In genomic region chr20:47493175-47493953, GRCh38 we compare ENCODE assay signal across 9 cellular contexts. TPM values are rescaled to one million over a fixed set of nuclear protein-coding genes. Genes with fewer than 3 reads are reported as not detected.
DNase-seq lines count a peak whose midpoint lies in the region; ATAC-seq, FAIRE-seq and TF ChIP-seq lines count a peak whose summit lies in the region.
"Had no signal": no experiment of that assay in that cellular context is flagged by ENCODE, and none has a peak within 500 bp of the region (broad histone marks: within the 10 kb centered on the region; RNA-seq: fewer than 3 reads in every experiment).

No MANE protein-coding gene starts in this region.

- ATAC-seq in A549: peak; percentile 69 to 74
- peak; percentile 62 to 73 for ATAC-seq in naive thymus-derived CD8-positive, alpha-beta T cell
- peak; percentile 88 to 92 for ATAC-seq in upper lobe of left lung (ENCODE audit: low FRiP score in 2 of 2)
- no peak for ATAC-seq in GM21529 (IDR thresholded peaks at IDR 0.05; ENCODE audit: unreplicated experiment)

- DNase-seq in A549 (ENCODE audit: low read depth in 1 of 2, low spot score in 1 of 2): peak; percentile 37 to 64
- peak; percentile 71 to 86 for DNase-seq in HAP-1 (ENCODE audit: low spot score in 2 of 2)
- DNase-seq in NCI-H460 (ENCODE audit: extremely low read depth, low read depth): peak; percentile 46
- peak; percentile 47 to 49 for DNase-seq in activated CD4-positive, alpha-beta T cell treated with anti-CD3 and anti-CD28 coated beads, Interleukin-2, amount 50 U/mL, for 4 hours
- peak; percentile 64 for DNase-seq in epithelial cell of prostate (ENCODE audit: low read depth, low spot score)
- peak in 7 of 10 donors; percentile 18 to 38 (median 30) for DNase-seq in naive thymus-derived CD8-positive, alpha-beta T cell
- DNase-seq in upper lobe of left lung: peak in 1 of 2 donors; percentile 83

- TF ChIP-seq RAD21 in A549 (conservative IDR thresholded peaks at IDR 0.05 in 1 of 2, IDR thresholded peaks at IDR 0.05 in 1 of 2): no peak

- peak overlapping the region in 7 of 10 donors; percentile 1 to 36 (median 17) for H3K4me3 Mint-ChIP-seq in naive thymus-derived CD8-positive, alpha-beta T cell

- POLR2A ChIA-PET in A549 (lab: Yijun Ruan, JAX): interaction anchor here (0.6 to 2.5 kb wide), 5 partner anchors 9 to 103 kb away, joined by 3 to 30 read pairs (median 3); partner anchors contain the start of gene NCOA3
- POLR2A ChIA-PET in naive thymus-derived CD8-positive, alpha-beta T cell (lab: Charles Lee): interaction anchor here (0.5 to 1.6 kb wide), 6 partner anchors 8 to 311 kb away, joined by 3 to 10 read pairs (median 4); partner anchors contain the start of gene NCOA3

- no peak overlapping the region; the same call in 2 of the 3 replicates for H3K4me3 ChIP-seq in A549
- no peak overlapping the region for H3K4me3 ChIP-seq in HAP-1
- H3K4me3 ChIP-seq in upper lobe of left lung: no peak overlapping the region

- no peak for TF ChIP-seq POLR2A in A549 (IDR thresholded peaks at IDR 0.05; ENCODE audit: low read length)
- no peak for TF ChIP-seq POLR2A in upper lobe of left lung (IDR thresholded peaks at IDR 0.05)

- no peak for FAIRE-seq in A549 (lab: Jason Lieb, UNC)
- FAIRE-seq: endometrium had no signal

- TF ChIP-seq EP300 in A549 (IDR thresholded peaks at IDR 0.05): no peak
- no peak for TF ChIP-seq EP300 in upper lobe of left lung (IDR thresholded peaks at IDR 0.05)

- peak overlapping the region; percentile 59 for H3K4me2 ChIP-seq in A549

- peaks cover 12 to 45% (median 29%) of the 10 kb centered on the region in 4 donors for H3K4me1 Mint-ChIP-seq in naive thymus-derived CD8-positive, alpha-beta T cell

- peaks cover 0 to 2% (median 0%) of the 10 kb centered on the region in 9 donors for H3K9me3 Mint-ChIP-seq in naive thymus-derived CD8-positive, alpha-beta T cell

- H3K9me3 ChIP-seq in A549 (0 out of 3 replicates have a peak, but pooled peaks cover 6% of the 10 kb centered on the region), HAP-1 (no peaks in the 10 kb centered on the region), upper lobe of left lung (no peaks in the 10 kb centered on the region)

- H3K36me3 ChIP-seq in HAP-1 (replicated peaks) (no peaks in the 10 kb centered on the region), upper lobe of left lung (no peaks in the 10 kb centered on the region)

- in situ Hi-C loops in HAP-1 (cut with MboI; ENCODE audit: low sequenced_read_pairs): no loop called here

- TF ChIP-seq CTCF in A549 (IDR thresholded peaks at IDR 0.05) (no peak), upper lobe of left lung (IDR thresholded peaks at IDR 0.05) (no peak)

- WGBS in A549 (ENCODE audit: missing lambda C conversion rate): 5% methylated on average over 3 of the region's 3 CpGs
- WGBS in upper lobe of left lung, 2 donors: 8 to 10% methylated on average over 3 of the region's 3 CpGs

- H3K27ac ChIP-seq in A549 (peak overlapping the region; percentile 60 to 73), epithelial cell of prostate (peak overlapping the region; percentile 64), upper lobe of left lung (peak overlapping the region; percentile 47 to 79 (median 64))

- H3K4me1 ChIP-seq in A549: peaks cover 21% of the 10 kb centered on the region
- H3K4me1 ChIP-seq in HAP-1: peaks cover 9% of the 10 kb centered on the region
- H3K4me1 ChIP-seq in upper lobe of left lung: peaks cover 17 to 24% (median 21%) of the 10 kb centered on the region in 4 donors

- H3K27me3 Mint-ChIP-seq in naive thymus-derived CD8-positive, alpha-beta T cell: no peaks in the 10 kb centered on the region

- peak overlapping the region in 8 of 10 donors; percentile 4 to 63 (median 29) for H3K27ac Mint-ChIP-seq in naive thymus-derived CD8-positive, alpha-beta T cell

- no peaks in the 10 kb centered on the region for H3K36me3 Mint-ChIP-seq in naive thymus-derived CD8-positive, alpha-beta T cell

- CTCF ChIA-PET in A549 (lab: Yijun Ruan, JAX): interaction anchor here (0.5 to 1.7 kb wide), 8 partner anchors 8 to 741 kb away, joined by 3 to 9 read pairs (median 4); partner anchors contain the start of gene NCOA3

- no peaks in the 10 kb centered on the region for H3K27me3 ChIP-seq in HAP-1 (ENCODE audit: low read depth)
- H3K27me3 ChIP-seq in upper lobe of left lung: no peaks in the 10 kb centered on the region

TF ChIP-seq in A549, 52 proteins besides CTCF, POLR2A, EP300 and RAD21:
- TF ChIP-seq CEBPB (IDR thresholded peaks at IDR 0.05): peak; percentile 48 to 83; a peak in 3 of 4 replicates
- TF ChIP-seq, protein P1, sequence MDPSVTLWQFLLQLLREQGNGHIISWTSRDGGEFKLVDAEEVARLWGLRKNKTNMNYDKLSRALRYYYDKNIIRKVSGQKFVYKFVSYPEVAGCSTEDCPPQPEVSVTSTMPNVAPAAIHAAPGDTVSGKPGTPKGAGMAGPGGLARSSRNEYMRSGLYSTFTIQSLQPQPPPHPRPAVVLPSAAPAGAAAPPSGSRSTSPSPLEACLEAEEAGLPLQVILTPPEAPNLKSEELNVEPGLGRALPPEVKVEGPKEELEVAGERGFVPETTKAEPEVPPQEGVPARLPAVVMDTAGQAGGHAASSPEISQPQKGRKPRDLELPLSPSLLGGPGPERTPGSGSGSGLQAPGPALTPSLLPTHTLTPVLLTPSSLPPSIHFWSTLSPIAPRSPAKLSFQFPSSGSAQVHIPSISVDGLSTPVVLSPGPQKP (IDR thresholded peaks at IDR 0.05; ENCODE audit: low read depth, low read length): no peak
- TF ChIP-seq, protein P2, sequence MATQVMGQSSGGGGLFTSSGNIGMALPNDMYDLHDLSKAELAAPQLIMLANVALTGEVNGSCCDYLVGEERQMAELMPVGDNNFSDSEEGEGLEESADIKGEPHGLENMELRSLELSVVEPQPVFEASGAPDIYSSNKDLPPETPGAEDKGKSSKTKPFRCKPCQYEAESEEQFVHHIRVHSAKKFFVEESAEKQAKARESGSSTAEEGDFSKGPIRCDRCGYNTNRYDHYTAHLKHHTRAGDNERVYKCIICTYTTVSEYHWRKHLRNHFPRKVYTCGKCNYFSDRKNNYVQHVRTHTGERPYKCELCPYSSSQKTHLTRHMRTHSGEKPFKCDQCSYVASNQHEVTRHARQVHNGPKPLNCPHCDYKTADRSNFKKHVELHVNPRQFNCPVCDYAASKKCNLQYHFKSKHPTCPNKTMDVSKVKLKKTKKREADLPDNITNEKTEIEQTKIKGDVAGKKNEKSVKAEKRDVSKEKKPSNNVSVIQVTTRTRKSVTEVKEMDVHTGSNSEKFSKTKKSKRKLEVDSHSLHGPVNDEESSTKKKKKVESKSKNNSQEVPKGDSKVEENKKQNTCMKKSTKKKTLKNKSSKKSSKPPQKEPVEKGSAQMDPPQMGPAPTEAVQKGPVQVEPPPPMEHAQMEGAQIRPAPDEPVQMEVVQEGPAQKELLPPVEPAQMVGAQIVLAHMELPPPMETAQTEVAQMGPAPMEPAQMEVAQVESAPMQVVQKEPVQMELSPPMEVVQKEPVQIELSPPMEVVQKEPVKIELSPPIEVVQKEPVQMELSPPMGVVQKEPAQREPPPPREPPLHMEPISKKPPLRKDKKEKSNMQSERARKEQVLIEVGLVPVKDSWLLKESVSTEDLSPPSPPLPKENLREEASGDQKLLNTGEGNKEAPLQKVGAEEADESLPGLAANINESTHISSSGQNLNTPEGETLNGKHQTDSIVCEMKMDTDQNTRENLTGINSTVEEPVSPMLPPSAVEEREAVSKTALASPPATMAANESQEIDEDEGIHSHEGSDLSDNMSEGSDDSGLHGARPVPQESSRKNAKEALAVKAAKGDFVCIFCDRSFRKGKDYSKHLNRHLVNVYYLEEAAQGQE (IDR thresholded peaks at IDR 0.05): no peak
- no peak for TF ChIP-seq RFX5 (IDR thresholded peaks at IDR 0.05)
- no peak for TF ChIP-seq CBX8 (IDR thresholded peaks at IDR 0.05)
- no peak for TF ChIP-seq POLR2AphosphoS2 (conservative IDR thresholded peaks at IDR 0.05; ENCODE audit: low read length)
- TF ChIP-seq, protein P3, sequence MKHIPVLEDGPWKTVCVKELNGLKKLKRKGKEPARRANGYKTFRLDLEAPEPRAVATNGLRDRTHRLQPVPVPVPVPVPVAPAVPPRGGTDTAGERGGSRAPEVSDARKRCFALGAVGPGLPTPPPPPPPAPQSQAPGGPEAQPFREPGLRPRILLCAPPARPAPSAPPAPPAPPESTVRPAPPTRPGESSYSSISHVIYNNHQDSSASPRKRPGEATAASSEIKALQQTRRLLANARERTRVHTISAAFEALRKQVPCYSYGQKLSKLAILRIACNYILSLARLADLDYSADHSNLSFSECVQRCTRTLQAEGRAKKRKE (CRISPR knock-in tag; IDR thresholded peaks at IDR 0.05; ENCODE audit: low read depth): no peak
- TF ChIP-seq MAX (IDR thresholded peaks at IDR 0.05): peak; percentile 27; the same call in 1 of the 2 replicates
- TF ChIP-seq HOXB5 (CRISPR knock-in tag; IDR thresholded peaks at IDR 0.05): no peak
- no peak for TF ChIP-seq RARB (CRISPR knock-in tag; IDR thresholded peaks at IDR 0.05)

RNA-seq across cellular contexts. Expression of gene NCOA3, which starts 8.3 kb away (rescaled TPM):
- polyA plus RNA-seq in A549 (2011; rRNA removed) (135 and 136 TPM in 2 replicates), A549 (2017; fragmentation: RNase III; extraction: RNeasy Plus Mini Kit Qiagen cat#74134 plus additional on column Dnase treatment) (35.8 to 43.4 TPM (median 42.9 TPM) in 3 replicates)
- polyA plus RNA-seq in A549 (2012; cell fraction: cytosol; rRNA removed): 27.5 and 35.2 TPM in 2 replicates
- polyA plus RNA-seq in A549 (2012; cell fraction: nucleus; rRNA removed): 28.3 and 32.1 TPM in 2 replicates
- 179 and 198 TPM in 2 replicates for polyA minus RNA-seq in A549 (2011; rRNA and poly(A)+ RNA removed)
- 53.7 and 58.1 TPM in 2 replicates for total RNA-seq in NCI-H460 (2014; rRNA removed; shearing (Covaris generic))
- polyA plus RNA-seq in NCI-H460 (2014; cell fraction: nucleus; rRNA removed): 25.5 and 37.4 TPM in 2 replicates
- 100 to 1,000 TPM in 1 of 2 experiments, 10 to 100 TPM in 1; 92.0 to 106 TPM for total RNA-seq in naive thymus-derived CD8-positive, alpha-beta T cell
- polyA plus RNA-seq in naive thymus-derived CD8-positive, alpha-beta T cell: 10 to 100 TPM; 18.4 to 27.8 (median 20.1) TPM
- 10 to 100 TPM; 27.9 to 54.7 (median 38.9) TPM for total RNA-seq in upper lobe of left lung
